25 cellular contexts compared by ENCODE assay signal in genomic region chr1:215623162-215623561, GRCh38.
"Had no signal": no experiment of that assay in that cellular context is flagged by ENCODE, and none has a peak within 500 bp of the region (broad histone marks: within the 10 kb centered on the region; RNA-seq: fewer than 3 reads in every experiment).

No MANE protein-coding gene starts in this region.

- H3K4me2 ChIP-seq: neural progenitor cell had no signal

- H2AFZ ChIP-seq: neural progenitor cell, parathyroid adenoma had no signal

- ATAC-seq: left colon; left lung; lower lobe of right lung; naive thymus-derived CD8-positive, alpha-beta T cell; psoas muscle; sciatic nerve; stimulated activated effector memory CD8-positive, alpha-beta T cell treated with anti-CD3 and anti-CD28 coated beads, Interleukin-12 subunit alpha, Interleukin-12 subunit beta, amount 100 ng/mL, for 72 hours had no signal

- H3K9ac ChIP-seq: neural progenitor cell, parathyroid adenoma had no signal

- FAIRE-seq: kidney, small intestine had no signal

- H3K79me2 ChIP-seq: parathyroid adenoma had no signal

- H3K4me1 ChIP-seq: left lung, lower lobe of right lung, neural progenitor cell, parathyroid adenoma, psoas muscle, right atrium auricular region, suprapubic skin, tibial nerve, uterus had no signal

- H3K27ac ChIP-seq: left lung, lower lobe of right lung, neural progenitor cell, neutrophil, parathyroid adenoma, psoas muscle, right atrium auricular region, spleen, suprapubic skin, thoracic aorta, tibial nerve, uterus had no signal

- H3K9me3 ChIP-seq: left lung, lower lobe of right lung, neutrophil, psoas muscle, right atrium auricular region, suprapubic skin, thoracic aorta, tibial nerve, uterus had no signal

- H3K4me3 ChIP-seq: left lung, lower lobe of right lung, neural progenitor cell, psoas muscle, right atrium auricular region, spleen, suprapubic skin, thoracic aorta, tibial nerve, uterus had no signal

- H3K27me3 ChIP-seq: left lung, neural progenitor cell, neutrophil, right atrium auricular region, spleen, suprapubic skin, tibial nerve, uterus had no signal

- H3K36me3 ChIP-seq: uterus had no signal

- DNase-seq: hypothalamus; immature natural killer cell; kidney; left colon; left lung; lower lobe of right lung; mammary epithelial cell; mesenchymal stem cell; naive thymus-derived CD8-positive, alpha-beta T cell; occipital lobe; psoas muscle; small intestine; spleen; stimulated activated CD4-positive, alpha-beta T cell treated with anti-CD3 and anti-CD28 coated beads, Interleukin-4, amount 100 ng/mL, for 24 hours; stimulated activated naive CD4-positive, alpha-beta T cell; uterus had no signal
